In the genomic region with DNA sequence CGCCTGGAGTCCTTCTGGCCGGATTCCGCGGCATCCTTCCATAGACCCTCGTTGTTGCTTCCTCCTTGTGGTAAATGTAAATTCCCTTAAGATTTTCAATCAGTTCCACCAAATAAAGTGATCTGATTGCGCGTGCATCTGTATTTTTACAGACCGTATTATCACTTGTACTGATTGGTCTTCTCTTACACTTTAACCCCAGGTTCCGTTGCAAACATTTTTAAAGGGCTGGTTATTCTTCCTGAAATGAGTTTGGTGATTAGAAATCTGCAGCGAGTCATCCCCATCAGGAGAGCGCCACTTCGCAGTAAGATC, we compare ENCODE assay signal across 8 cellular contexts. TPM values are rescaled to one million over a fixed set of nuclear protein-coding genes. Genes with fewer than 3 reads are reported as not detected.
A peak's percentile ranks its signal among the peaks of the same experiment; 100 is the strongest.
DNase-seq lines count a peak whose midpoint lies in the region; ATAC-seq, FAIRE-seq and TF ChIP-seq lines count a peak whose summit lies in the region.

No MANE protein-coding gene starts in this region.

- peaks cover 47% of the 10 kb centered on the region for H3K36me3 ChIP-seq in left ventricle myocardium inferior
- peaks cover 12 to 33% (median 20%) of the 10 kb centered on the region in 4 donors for H3K36me3 ChIP-seq in stomach

- peaks cover 66% of the 10 kb centered on the region for H3K4me1 ChIP-seq in left ventricle myocardium inferior
- peaks cover 43 to 55% (median 50%) of the 10 kb centered on the region in 4 donors for H3K4me1 ChIP-seq in stomach

- H3K4me1 Mint-ChIP-seq in activated CD4-positive, alpha-beta memory T cell treated with anti-CD3 and anti-CD28 coated beads for 36 hours (ENCODE audit: low read depth): peaks cover 50% of the 10 kb centered on the region

- H3K27ac Mint-ChIP-seq in activated CD4-positive, alpha-beta memory T cell treated with anti-CD3 and anti-CD28 coated beads for 36 hours: peak overlapping the region; percentile 96

- CTCF ChIA-PET in activated CD4-positive, alpha-beta memory T cell treated with anti-CD3 and anti-CD28 coated beads for 36 hours (lab: Charles Lee): interaction anchor here (1.5 kb wide), 2 partner anchors 25 to 143 kb away, joined by 3 to 5 read pairs; no protein-coding TSS in a partner anchor

- POLR2A ChIA-PET in activated CD4-positive, alpha-beta memory T cell treated with anti-CD3 and anti-CD28 coated beads for 36 hours (lab: Charles Lee): no interaction called here

- no peak for DNase-seq in left ventricle myocardium inferior
- no peak for DNase-seq in left cardiac atrium
- DNase-seq in activated CD4-positive, alpha-beta memory T cell treated with anti-CD3 and anti-CD28 coated beads for 36 hours: no peak
- no peak for DNase-seq in stomach
- no peak for DNase-seq in GOT3 (lab: John Stamatoyannopoulos, UW)
- DNase-seq in urothelium cell line (ENCODE audit: low spot score): no peak
- DNase-seq in erythroblast (lab: John Stamatoyannopoulos, UW): no peak

- peak overlapping the region; percentile 98 for H3K4me3 Mint-ChIP-seq in activated CD4-positive, alpha-beta memory T cell treated with anti-CD3 and anti-CD28 coated beads for 36 hours

- H3K36me3 Mint-ChIP-seq in activated CD4-positive, alpha-beta memory T cell treated with anti-CD3 and anti-CD28 coated beads for 36 hours: peaks cover 26% of the 10 kb centered on the region

- TF ChIP-seq POLR2A in stomach (IDR thresholded peaks at IDR 0.05): no peak
- no peak for TF ChIP-seq POLR2A in erythroblast (IDR thresholded peaks at IDR 0.05; ENCODE audit: low read length)

- H3K27me3 Mint-ChIP-seq in activated CD4-positive, alpha-beta memory T cell treated with anti-CD3 and anti-CD28 coated beads for 36 hours: no peaks in the 10 kb centered on the region

- peak overlapping the region; percentile 84 for H3K4me3 ChIP-seq in left ventricle myocardium inferior
- H3K4me3 ChIP-seq in iPS-18c (ENCODE audit: insufficient read depth, low read depth, low read length): peak overlapping the region; percentile 94
- peak overlapping the region; percentile 72 to 99 (median 89) for H3K4me3 ChIP-seq in stomach

- H3K9me3 ChIP-seq in left ventricle myocardium inferior (replicated peaks) (no peaks in the 10 kb centered on the region), iPS-18c (ENCODE audit: control insufficient read depth, insufficient read depth, low read length) (no peaks in the 10 kb centered on the region), stomach (no peaks in the 10 kb centered on the region)

- no peak for ATAC-seq in left cardiac atrium

- no peak for TF ChIP-seq EP300 in stomach (IDR thresholded peaks at IDR 0.05)

- FAIRE-seq in urothelium cell line (lab: Jason Lieb, UNC): no peak

- TF ChIP-seq CTCF in left ventricle myocardium inferior (IDR thresholded peaks at IDR 0.05; ENCODE audit: borderline replicate concordance) (no peak), stomach (IDR thresholded peaks at IDR 0.05) (no peak)

- 0 to 1% (median 0%) methylated on average over 12 of the region's 12 CpGs for WGBS in stomach, 5 donors

- H3K27ac ChIP-seq in left ventricle myocardium inferior (replicated peaks) (peak overlapping the region; percentile 96), stomach (peak overlapping the region; percentile 94 to 99 (median 96))

- no peaks in the 10 kb centered on the region for H3K9me3 Mint-ChIP-seq in activated CD4-positive, alpha-beta memory T cell treated with anti-CD3 and anti-CD28 coated beads for 36 hours

- intact Hi-C loops in left ventricle myocardium inferior (cut with micrococcal nuclease): no loop called here
- intact Hi-C loops in left cardiac atrium (cut with DNase I): loop anchor here in 1 of 2 donors (1.0 to 2.0 kb wide), 2 partner anchors 11 to 38 kb away; a partner anchor contains a TSS
- intact Hi-C loops in activated CD4-positive, alpha-beta memory T cell treated with anti-CD3 and anti-CD28 coated beads for 36 hours (cut with micrococcal nuclease): loop anchor here (1.0 to 10.0 kb wide), 4 partner anchors 34 to 168 kb away; a partner anchor contains a TSS
- intact Hi-C loops in stomach (cut with DNase I; ENCODE audit: low total_unique reads): no loop called here

- H3K27me3 ChIP-seq in left ventricle myocardium inferior (ENCODE audit: low read depth): no peaks in the 10 kb centered on the region
- H3K27me3 ChIP-seq in stomach: no peaks in the 10 kb centered on the region

RNA-seq across cellular contexts. Expression of a gene that starts 0.5 kb away (rescaled TPM):
- total RNA-seq in left ventricle myocardium inferior (17.1 TPM), left cardiac atrium (10 to 100 TPM; 15.5 to 17.5 TPM), stomach (10 to 100 TPM in 2 of 5 donors, 1 to 10 TPM in 3; 1.0 to 22.0 (median 5.3) TPM)
- 10 to 100 TPM; 14.4 to 14.8 TPM for total RNA-seq in activated CD4-positive, alpha-beta memory T cell treated with anti-CD3 and anti-CD28 coated beads for 36 hours
- 10 to 100 TPM; 14.2 to 19.6 (median 16.4) TPM for polyA plus RNA-seq in stomach

RNA-seq across cellular contexts. Expression of a gene that starts 1.2 kb away (rescaled TPM):
- total RNA-seq in left ventricle myocardium inferior (58.8 TPM), left cardiac atrium (10 to 100 TPM; 52.4 to 66.4 TPM), stomach (100 to 1,000 TPM in 2 of 5 donors, 10 to 100 TPM in 3; 55.8 to 555 (median 97.1) TPM)
- total RNA-seq in activated CD4-positive, alpha-beta memory T cell treated with anti-CD3 and anti-CD28 coated beads for 36 hours: 100 to 1,000 TPM; 117 to 126 TPM
- 10 to 100 TPM; 18.9 to 35.8 (median 24.6) TPM for polyA plus RNA-seq in stomach

RNA-seq across cellular contexts. Expression of a gene that starts 37.0 kb away (rescaled TPM):
- total RNA-seq in left ventricle myocardium inferior (1.5 TPM), left cardiac atrium (1 to 10 TPM; 1.0 to 2.5 TPM), stomach (10 to 100 TPM in 1 of 5 donors, 1 to 10 TPM in 3, under 1 TPM in 1; 0.89 to 15.1 (median 7.8) TPM)
- total RNA-seq in activated CD4-positive, alpha-beta memory T cell treated with anti-CD3 and anti-CD28 coated beads for 36 hours: 10 to 100 TPM; 25.8 to 28.1 TPM
- 1 to 10 TPM; 1.7 to 2.8 (median 2.5) TPM for polyA plus RNA-seq in stomach

RNA-seq across cellular contexts. Expression of a gene that starts 37.3 kb away (rescaled TPM):
- total RNA-seq in left ventricle myocardium inferior (36.3 TPM), left cardiac atrium (10 to 100 TPM; 31.8 to 50.2 TPM), stomach (100 to 1,000 TPM in 1 of 5 donors, 10 to 100 TPM in 4; 24.2 to 133 (median 63.6) TPM)
- total RNA-seq in activated CD4-positive, alpha-beta memory T cell treated with anti-CD3 and anti-CD28 coated beads for 36 hours: 10 to 100 TPM; 48.5 to 50.6 TPM
- polyA plus RNA-seq in stomach: 10 to 100 TPM in 1 of 3 donors, 1 to 10 TPM in 2; 4.7 to 10.9 (median 7.9) TPM

RNA-seq across cellular contexts. Expression of a gene that starts 58.1 kb away (rescaled TPM):
- total RNA-seq in left ventricle myocardium inferior (52.0 TPM), left cardiac atrium (10 to 100 TPM; 66.4 to 66.7 TPM), stomach (100 to 1,000 TPM in 1 of 5 donors, 10 to 100 TPM in 4; 26.4 to 246 (median 46.7) TPM)
- 10 to 100 TPM; 22.7 to 22.8 TPM for total RNA-seq in activated CD4-positive, alpha-beta memory T cell treated with anti-CD3 and anti-CD28 coated beads for 36 hours
- polyA plus RNA-seq in stomach: 10 to 100 TPM; 15.3 to 22.2 (median 21.7) TPM
